ENCODE assay signal across 2 cellular contexts in the genomic region with DNA sequence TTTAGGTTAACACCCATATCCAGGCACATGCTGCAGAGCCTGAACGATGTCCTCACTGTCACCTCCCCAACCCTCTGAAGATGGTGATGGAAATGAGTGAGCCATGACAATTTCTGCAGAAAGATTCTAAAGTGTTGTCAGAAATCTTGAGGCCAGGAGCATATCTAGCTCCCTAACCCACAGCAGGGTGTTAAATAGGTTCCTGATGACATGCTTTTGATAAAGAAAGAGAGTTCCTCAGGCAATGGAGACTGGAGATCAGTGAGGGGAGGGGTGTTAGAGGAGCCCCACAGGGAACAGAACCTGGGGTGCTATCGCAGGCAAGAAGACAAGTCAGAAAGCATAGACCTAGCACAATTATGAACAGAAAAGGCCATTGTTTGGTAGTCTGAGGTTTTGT.
TF ChIP-seq lines count a peak whose summit lies in the region.

No MANE protein-coding gene starts in this region.

TF ChIP-seq in SK-N-SH, 30 proteins besides CTCF, POLR2A, EP300 and RAD21 (continued from another document):
- TF ChIP-seq CHD2 (IDR thresholded peaks at IDR 0.05; ENCODE audit: low read length, partially characterized antibody) (no peak), PBX3 (IDR thresholded peaks at IDR 0.05) (no peak), IRF3 (IDR thresholded peaks at IDR 0.05; ENCODE audit: low read depth, low read length) (no peak)
- TF ChIP-seq, protein P1, sequence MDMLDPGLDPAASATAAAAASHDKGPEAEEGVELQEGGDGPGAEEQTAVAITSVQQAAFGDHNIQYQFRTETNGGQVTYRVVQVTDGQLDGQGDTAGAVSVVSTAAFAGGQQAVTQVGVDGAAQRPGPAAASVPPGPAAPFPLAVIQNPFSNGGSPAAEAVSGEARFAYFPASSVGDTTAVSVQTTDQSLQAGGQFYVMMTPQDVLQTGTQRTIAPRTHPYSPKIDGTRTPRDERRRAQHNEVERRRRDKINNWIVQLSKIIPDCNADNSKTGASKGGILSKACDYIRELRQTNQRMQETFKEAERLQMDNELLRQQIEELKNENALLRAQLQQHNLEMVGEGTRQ (IDR thresholded peaks at IDR 0.05; ENCODE audit: borderline replicate concordance, low read depth, low read length), result no peak
- TF ChIP-seq, protein P2, sequence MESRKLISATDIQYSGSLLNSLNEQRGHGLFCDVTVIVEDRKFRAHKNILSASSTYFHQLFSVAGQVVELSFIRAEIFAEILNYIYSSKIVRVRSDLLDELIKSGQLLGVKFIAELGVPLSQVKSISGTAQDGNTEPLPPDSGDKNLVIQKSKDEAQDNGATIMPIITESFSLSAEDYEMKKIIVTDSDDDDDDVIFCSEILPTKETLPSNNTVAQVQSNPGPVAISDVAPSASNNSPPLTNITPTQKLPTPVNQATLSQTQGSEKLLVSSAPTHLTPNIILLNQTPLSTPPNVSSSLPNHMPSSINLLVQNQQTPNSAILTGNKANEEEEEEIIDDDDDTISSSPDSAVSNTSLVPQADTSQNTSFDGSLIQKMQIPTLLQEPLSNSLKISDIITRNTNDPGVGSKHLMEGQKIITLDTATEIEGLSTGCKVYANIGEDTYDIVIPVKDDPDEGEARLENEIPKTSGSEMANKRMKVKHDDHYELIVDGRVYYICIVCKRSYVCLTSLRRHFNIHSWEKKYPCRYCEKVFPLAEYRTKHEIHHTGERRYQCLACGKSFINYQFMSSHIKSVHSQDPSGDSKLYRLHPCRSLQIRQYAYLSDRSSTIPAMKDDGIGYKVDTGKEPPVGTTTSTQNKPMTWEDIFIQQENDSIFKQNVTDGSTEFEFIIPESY (IDR thresholded peaks at IDR 0.05; ENCODE audit: borderline replicate concordance, low read depth), result no peak
- TF ChIP-seq, protein P3, sequence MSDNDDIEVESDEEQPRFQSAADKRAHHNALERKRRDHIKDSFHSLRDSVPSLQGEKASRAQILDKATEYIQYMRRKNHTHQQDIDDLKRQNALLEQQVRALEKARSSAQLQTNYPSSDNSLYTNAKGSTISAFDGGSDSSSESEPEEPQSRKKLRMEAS (IDR thresholded peaks at IDR 0.05; ENCODE audit: low read depth), result no peak
TF ChIP-seq in SK-N-SH: peak in this region for 0.

TF ChIP-seq in SK-N-SH treated with all-trans-retinoic acid at 6 μM for 48 hours, 23 proteins besides CTCF, POLR2A, EP300 and RAD21:
- TF ChIP-seq, protein P4, sequence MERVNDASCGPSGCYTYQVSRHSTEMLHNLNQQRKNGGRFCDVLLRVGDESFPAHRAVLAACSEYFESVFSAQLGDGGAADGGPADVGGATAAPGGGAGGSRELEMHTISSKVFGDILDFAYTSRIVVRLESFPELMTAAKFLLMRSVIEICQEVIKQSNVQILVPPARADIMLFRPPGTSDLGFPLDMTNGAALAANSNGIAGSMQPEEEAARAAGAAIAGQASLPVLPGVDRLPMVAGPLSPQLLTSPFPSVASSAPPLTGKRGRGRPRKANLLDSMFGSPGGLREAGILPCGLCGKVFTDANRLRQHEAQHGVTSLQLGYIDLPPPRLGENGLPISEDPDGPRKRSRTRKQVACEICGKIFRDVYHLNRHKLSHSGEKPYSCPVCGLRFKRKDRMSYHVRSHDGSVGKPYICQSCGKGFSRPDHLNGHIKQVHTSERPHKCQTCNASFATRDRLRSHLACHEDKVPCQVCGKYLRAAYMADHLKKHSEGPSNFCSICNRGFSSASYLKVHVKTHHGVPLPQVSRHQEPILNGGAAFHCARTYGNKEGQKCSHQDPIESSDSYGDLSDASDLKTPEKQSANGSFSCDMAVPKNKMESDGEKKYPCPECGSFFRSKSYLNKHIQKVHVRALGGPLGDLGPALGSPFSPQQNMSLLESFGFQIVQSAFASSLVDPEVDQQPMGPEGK (CRISPR knock-in tag; IDR thresholded peaks at IDR 0.05; ENCODE audit: borderline replicate concordance), result no peak
- no peak for TF ChIP-seq ZC3H10 (CRISPR knock-in tag; IDR thresholded peaks at IDR 0.05)
- TF ChIP-seq, protein P5, sequence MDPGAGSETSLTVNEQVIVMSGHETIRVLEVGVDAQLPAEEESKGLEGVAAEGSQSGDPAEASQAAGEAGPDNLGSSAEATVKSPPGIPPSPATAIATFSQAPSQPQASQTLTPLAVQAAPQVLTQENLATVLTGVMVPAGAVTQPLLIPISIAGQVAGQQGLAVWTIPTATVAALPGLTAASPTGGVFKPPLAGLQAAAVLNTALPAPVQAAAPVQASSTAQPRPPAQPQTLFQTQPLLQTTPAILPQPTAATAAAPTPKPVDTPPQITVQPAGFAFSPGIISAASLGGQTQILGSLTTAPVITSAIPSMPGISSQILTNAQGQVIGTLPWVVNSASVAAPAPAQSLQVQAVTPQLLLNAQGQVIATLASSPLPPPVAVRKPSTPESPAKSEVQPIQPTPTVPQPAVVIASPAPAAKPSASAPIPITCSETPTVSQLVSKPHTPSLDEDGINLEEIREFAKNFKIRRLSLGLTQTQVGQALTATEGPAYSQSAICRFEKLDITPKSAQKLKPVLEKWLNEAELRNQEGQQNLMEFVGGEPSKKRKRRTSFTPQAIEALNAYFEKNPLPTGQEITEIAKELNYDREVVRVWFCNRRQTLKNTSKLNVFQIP (CRISPR knock-in tag; IDR thresholded peaks at IDR 0.05; ENCODE audit: borderline replicate concordance, low read depth), result no peak
- TF ChIP-seq RARB (CRISPR knock-in tag; IDR thresholded peaks at IDR 0.05), result no peak
- TF ChIP-seq TCF4 (CRISPR knock-in tag; IDR thresholded peaks at IDR 0.05; ENCODE audit: borderline replicate concordance), result no peak
- no peak for TF ChIP-seq TOX (CRISPR knock-in tag; IDR thresholded peaks at IDR 0.05; ENCODE audit: borderline replicate concordance)
- TF ChIP-seq, protein P6, sequence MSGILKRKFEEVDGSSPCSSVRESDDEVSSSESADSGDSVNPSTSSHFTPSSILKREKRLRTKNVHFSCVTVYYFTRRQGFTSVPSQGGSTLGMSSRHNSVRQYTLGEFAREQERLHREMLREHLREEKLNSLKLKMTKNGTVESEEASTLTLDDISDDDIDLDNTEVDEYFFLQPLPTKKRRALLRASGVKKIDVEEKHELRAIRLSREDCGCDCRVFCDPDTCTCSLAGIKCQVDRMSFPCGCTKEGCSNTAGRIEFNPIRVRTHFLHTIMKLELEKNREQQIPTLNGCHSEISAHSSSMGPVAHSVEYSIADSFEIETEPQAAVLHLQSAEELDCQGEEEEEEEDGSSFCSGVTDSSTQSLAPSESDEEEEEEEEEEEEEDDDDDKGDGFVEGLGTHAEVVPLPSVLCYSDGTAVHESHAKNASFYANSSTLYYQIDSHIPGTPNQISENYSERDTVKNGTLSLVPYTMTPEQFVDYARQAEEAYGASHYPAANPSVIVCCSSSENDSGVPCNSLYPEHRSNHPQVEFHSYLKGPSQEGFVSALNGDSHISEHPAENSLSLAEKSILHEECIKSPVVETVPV (CRISPR knock-in tag; IDR thresholded peaks at IDR 0.05), result no peak
- no peak for TF ChIP-seq SNAI2 (CRISPR knock-in tag; IDR thresholded peaks at IDR 0.05)
- TF ChIP-seq ARNTL (CRISPR knock-in tag; IDR thresholded peaks at IDR 0.05; ENCODE audit: borderline replicate concordance, low read depth), result no peak
- no peak for TF ChIP-seq GLIS3 (CRISPR knock-in tag; IDR thresholded peaks at IDR 0.05)
- no peak for TF ChIP-seq BACH2 (CRISPR knock-in tag; IDR thresholded peaks at IDR 0.05; ENCODE audit: borderline replicate concordance)
- no peak for TF ChIP-seq ZNF565 (CRISPR knock-in tag; conservative IDR thresholded peaks at IDR 0.05; ENCODE audit: low read depth)
- TF ChIP-seq ZNF8 (CRISPR knock-in tag; IDR thresholded peaks at IDR 0.05), result no peak
- no peak for TF ChIP-seq ESRRG (CRISPR knock-in tag; IDR thresholded peaks at IDR 0.05)
- TF ChIP-seq ZNF70 (CRISPR knock-in tag; IDR thresholded peaks at IDR 0.05), result no peak
